ENCODE assay signal across 18 cellular contexts in the genomic region with DNA sequence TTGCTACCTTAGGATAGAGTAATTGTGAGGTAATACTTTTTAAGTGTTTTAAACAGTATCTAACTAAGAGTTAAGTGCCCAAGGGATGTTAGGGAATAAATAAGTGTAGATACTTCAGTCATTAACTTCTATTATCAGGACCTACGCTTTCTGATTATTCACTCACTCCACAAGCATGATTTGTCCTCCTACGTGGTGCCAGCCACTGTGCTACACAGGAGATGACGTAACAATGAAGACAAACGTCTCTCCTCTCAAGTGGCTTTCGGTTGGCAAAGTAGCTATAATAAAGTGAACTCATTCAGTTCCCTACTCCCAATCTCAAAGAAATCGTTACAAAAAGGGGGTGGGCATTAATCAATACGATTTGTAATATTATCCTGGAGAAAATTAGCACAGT.
"Had no signal": no experiment of that assay in that cellular context is flagged by ENCODE, and none has a peak within 500 bp of the region (broad histone marks: within the 10 kb centered on the region; RNA-seq: fewer than 3 reads in every experiment).

No MANE protein-coding gene starts in this region.

- H3K36me3 ChIP-seq: cardiac muscle cell, neutrophil, upper lobe of left lung had no signal

- H3K4me3 ChIP-seq: cardiac muscle cell, dorsolateral prefrontal cortex, hepatocyte, skin epidermis, upper lobe of left lung had no signal

- H3K27ac ChIP-seq: cardiac muscle cell, dorsolateral prefrontal cortex, hepatocyte, neutrophil, skin epidermis, upper lobe of left lung had no signal

- H3K9me3 ChIP-seq: neutrophil, upper lobe of left lung had no signal

- DNase-seq: activated B cell treated with CpG ODN at 0.5 μM for 24 hours; activated CD4-positive, alpha-beta T cell treated with anti-CD3 and anti-CD28 coated beads, Interleukin-2, amount 50 U/mL, for 1 hour; activated naive CD4-positive, alpha-beta T cell treated with Interleukin-2 at 50 U/mL for 16 hours; activated naive CD8-positive, alpha-beta T cell treated with anti-CD3 and anti-CD28 coated beads, Interleukin-2, amount 50 U/mL, for 24 hours; activated T-cell treated with anti-CD3 and anti-CD28 coated beads for 4 hours; dorsolateral prefrontal cortex; islet precursor cell; natural killer cell; retina; stimulated activated CD4-positive, alpha-beta T cell treated with anti-CD3 and anti-CD28 coated beads, Interleukin-4, amount 100 ng/mL, for 24 hours; stimulated activated naive CD4-positive, alpha-beta T cell; substantia nigra; T-helper 17 cell; upper lobe of left lung had no signal

- H3K4me2 ChIP-seq: hepatocyte had no signal

- ATAC-seq: activated naive CD8-positive, alpha-beta T cell treated with anti-CD3 and anti-CD28 coated beads, Interleukin-2, amount 50 U/mL, for 24 hours; T-helper 17 cell had no signal

- H3K4me1 ChIP-seq: upper lobe of left lung had no signal

- H3K27me3 ChIP-seq: cardiac muscle cell, dorsolateral prefrontal cortex, hepatocyte, neutrophil, upper lobe of left lung had no signal
